Comparison of ENCODE assay signal across 1 cellular context in genomic region chr11:119832132-119832531, GRCh38.
TF ChIP-seq lines count a peak whose summit lies in the region.

No MANE protein-coding gene starts in this region.

TF ChIP-seq in GM23338, 12 proteins besides CTCF, POLR2A, EP300 and RAD21 (continued from another document):
- TF ChIP-seq, protein P1, sequence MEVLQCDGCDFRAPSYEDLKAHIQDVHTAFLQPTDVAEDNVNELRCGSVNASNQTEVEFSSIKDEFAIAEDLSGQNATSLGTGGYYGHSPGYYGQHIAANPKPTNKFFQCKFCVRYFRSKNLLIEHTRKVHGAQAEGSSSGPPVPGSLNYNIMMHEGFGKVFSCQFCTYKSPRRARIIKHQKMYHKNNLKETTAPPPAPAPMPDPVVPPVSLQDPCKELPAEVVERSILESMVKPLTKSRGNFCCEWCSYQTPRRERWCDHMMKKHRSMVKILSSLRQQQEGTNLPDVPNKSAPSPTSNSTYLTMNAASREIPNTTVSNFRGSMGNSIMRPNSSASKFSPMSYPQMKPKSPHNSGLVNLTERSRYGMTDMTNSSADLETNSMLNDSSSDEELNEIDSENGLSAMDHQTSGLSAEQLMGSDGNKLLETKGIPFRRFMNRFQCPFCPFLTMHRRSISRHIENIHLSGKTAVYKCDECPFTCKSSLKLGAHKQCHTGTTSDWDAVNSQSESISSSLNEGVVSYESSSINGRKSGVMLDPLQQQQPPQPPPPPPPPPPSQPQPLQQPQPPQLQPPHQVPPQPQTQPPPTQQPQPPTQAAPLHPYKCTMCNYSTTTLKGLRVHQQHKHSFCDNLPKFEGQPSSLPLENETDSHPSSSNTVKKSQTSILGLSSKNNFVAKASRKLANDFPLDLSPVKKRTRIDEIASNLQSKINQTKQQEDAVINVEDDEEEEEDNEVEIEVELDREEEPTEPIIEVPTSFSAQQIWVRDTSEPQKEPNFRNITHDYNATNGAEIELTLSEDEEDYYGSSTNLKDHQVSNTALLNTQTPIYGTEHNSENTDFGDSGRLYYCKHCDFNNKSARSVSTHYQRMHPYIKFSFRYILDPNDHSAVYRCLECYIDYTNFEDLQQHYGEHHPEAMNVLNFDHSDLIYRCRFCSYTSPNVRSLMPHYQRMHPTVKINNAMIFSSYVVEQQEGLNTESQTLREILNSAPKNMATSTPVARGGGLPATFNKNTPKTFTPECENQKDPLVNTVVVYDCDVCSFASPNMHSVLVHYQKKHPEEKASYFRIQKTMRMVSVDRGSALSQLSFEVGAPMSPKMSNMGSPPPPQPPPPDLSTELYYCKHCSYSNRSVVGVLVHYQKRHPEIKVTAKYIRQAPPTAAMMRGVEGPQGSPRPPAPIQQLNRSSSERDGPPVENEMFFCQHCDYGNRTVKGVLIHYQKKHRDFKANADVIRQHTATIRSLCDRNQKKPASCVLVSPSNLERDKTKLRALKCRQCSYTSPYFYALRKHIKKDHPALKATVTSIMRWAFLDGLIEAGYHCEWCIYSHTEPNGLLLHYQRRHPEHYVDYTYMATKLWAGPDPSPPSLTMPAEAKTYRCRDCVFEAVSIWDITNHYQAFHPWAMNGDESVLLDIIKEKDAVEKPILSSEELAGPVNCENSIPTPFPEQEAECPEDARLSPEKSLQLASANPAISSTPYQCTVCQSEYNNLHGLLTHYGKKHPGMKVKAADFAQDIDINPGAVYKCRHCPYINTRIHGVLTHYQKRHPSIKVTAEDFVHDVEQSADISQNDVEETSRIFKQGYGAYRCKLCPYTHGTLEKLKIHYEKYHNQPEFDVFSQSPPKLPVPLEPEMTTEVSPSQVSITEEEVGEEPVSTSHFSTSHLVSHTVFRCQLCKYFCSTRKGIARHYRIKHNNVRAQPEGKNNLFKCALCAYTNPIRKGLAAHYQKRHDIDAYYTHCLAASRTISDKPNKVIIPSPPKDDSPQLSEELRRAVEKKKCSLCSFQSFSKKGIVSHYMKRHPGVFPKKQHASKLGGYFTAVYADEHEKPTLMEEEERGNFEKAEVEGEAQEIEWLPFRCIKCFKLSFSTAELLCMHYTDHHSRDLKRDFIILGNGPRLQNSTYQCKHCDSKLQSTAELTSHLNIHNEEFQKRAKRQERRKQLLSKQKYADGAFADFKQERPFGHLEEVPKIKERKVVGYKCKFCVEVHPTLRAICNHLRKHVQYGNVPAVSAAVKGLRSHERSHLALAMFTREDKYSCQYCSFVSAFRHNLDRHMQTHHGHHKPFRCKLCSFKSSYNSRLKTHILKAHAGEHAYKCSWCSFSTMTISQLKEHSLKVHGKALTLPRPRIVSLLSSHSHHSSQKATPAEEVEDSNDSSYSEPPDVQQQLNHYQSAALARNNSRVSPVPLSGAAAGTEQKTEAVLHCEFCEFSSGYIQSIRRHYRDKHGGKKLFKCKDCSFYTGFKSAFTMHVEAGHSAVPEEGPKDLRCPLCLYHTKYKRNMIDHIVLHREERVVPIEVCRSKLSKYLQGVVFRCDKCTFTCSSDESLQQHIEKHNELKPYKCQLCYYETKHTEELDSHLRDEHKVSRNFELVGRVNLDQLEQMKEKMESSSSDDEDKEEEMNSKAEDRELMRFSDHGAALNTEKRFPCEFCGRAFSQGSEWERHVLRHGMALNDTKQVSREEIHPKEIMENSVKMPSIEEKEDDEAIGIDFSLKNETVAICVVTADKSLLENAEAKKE (CRISPR knock-in tag; IDR thresholded peaks at IDR 0.05) = no peak
- TF ChIP-seq POLR2AphosphoS5 (IDR thresholded peaks at IDR 0.05; ENCODE audit: low read depth) = no peak
- TF ChIP-seq EZH2 (IDR thresholded peaks at IDR 0.05; ENCODE audit: low read depth, unreplicated experiment) = no peak
- no peak for TF ChIP-seq JUNB (IDR thresholded peaks at IDR 0.05; ENCODE audit: unreplicated experiment)
- TF ChIP-seq NANOG (IDR thresholded peaks at IDR 0.05; ENCODE audit: borderline replicate concordance) = no peak
